1 cellular context compared by ENCODE assay signal in the genomic region with DNA sequence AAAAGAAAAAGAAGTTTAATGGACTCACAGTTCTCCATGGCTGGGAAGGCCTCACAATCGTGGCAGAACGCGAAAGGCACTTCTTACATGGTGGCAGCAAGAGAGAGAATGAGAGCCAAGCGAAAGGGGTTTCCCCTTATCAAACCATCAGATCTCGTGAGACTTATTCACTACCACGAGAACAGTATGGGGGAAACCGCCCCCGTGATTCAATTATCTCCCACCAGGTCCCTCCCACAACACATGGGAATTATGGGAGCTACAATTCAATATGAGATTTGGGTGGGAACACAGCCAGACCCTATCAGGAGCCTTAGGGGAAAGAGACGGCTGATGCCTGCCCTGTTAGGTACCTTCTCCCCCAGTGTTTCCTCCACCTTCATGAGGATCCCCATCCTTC. TPM values are rescaled to one million over a fixed set of nuclear protein-coding genes. Genes with fewer than 3 reads are reported as not detected.
"Had no signal": no experiment of that assay in that cellular context is flagged by ENCODE, and none has a peak within 500 bp of the region (broad histone marks: within the 10 kb centered on the region; RNA-seq: fewer than 3 reads in every experiment).

No MANE protein-coding gene starts in this region.

RNA-seq across cellular contexts. Expression of a gene that starts 43.0 kb away (rescaled TPM):
- total RNA-seq: SJCRH30 had no signal
